25 cellular contexts compared by ENCODE assay signal in genomic region chr2:232492963-232493700, GRCh38. TPM values are rescaled to one million over a fixed set of nuclear protein-coding genes. Genes with fewer than 3 reads are reported as not detected.
DNase-seq lines count a peak whose midpoint lies in the region; ATAC-seq and TF ChIP-seq lines count a peak whose summit lies in the region.
"Had no signal": no experiment of that assay in that cellular context is flagged by ENCODE, and none has a peak within 500 bp of the region (broad histone marks: within the 10 kb centered on the region; RNA-seq: fewer than 3 reads in every experiment).

No MANE protein-coding gene starts in this region.

- H3K9me3 ChIP-seq in BE2C (no peaks in the 10 kb centered on the region), right cardiac atrium (ENCODE audit: control insufficient read depth, low read length) (no peaks in the 10 kb centered on the region), tibial artery (no peaks in the 10 kb centered on the region)

- 87% methylated on average over 24 of the region's 24 CpGs for WGBS in right cardiac atrium

- H3K4me1 ChIP-seq in BE2C (no peaks in the 10 kb centered on the region), right cardiac atrium (ENCODE audit: control insufficient read depth, insufficient read depth, low read length) (no peaks in the 10 kb centered on the region), tibial artery (no peaks in the 10 kb centered on the region)

- peak; percentile 1 for DNase-seq in activated naive CD4-positive, alpha-beta T cell treated with anti-CD3 and anti-CD28 coated beads, Interleukin-2, amount 50 U/mL, for 16 hours
- DNase-seq in activated naive CD4-positive, alpha-beta T cell treated with anti-CD3 and anti-CD28 coated beads, Interleukin-2, amount 10 ng/mL, durations not matched to agents 7 days and 5 days = no peak
- DNase-seq in BE2C = peak; percentile 7
- DNase-seq in right cardiac atrium = peak; percentile 8 to 35 (median 20)
- DNase-seq in posterior vena cava (ENCODE audit: low spot score) = peak; percentile 66
- DNase-seq in epidermal melanocyte (ENCODE audit: insufficient read length, low spot score) = no peak
- DNase-seq in hepatic stellate cell (ENCODE audit: low spot score) = no peak
- DNase-seq in tibial artery = no peak
- DNase-seq: ACHN, Calu3, DMS153, DND-41, NCI-H1048, NCI-H1417, NCI-H1694, NCI-H2029 treated with DMSO at 0.1 percent for 48 hours, NCI-H446 treated with DMSO at 0.1 percent for 48 hours, NCI-H526 treated with DMSO at 0.1 percent for 48 hours, PC-9, SHP77 treated with DMSO at 0.1 percent for 48 hours had no signal

- peaks cover 48% of the 10 kb centered on the region for H3K27me3 Mint-ChIP-seq in activated naive CD4-positive, alpha-beta T cell treated with anti-CD3 and anti-CD28 coated beads, Interleukin-2, amount 10 ng/mL, durations not matched to agents 7 days and 5 days

- H3K27me3 ChIP-seq in BE2C (peaks cover 8% of the 10 kb centered on the region), right cardiac atrium (ENCODE audit: control insufficient read depth, insufficient read depth) (no peaks in the 10 kb centered on the region), tibial artery (peaks cover 0 to 43% of the 10 kb centered on the region in 2 donors)

- no peak overlapping the region for H3K4me3 Mint-ChIP-seq in activated naive CD4-positive, alpha-beta T cell treated with anti-CD3 and anti-CD28 coated beads, Interleukin-2, amount 10 ng/mL, durations not matched to agents 7 days and 5 days

- H3K36me3 Mint-ChIP-seq in activated naive CD4-positive, alpha-beta T cell treated with anti-CD3 and anti-CD28 coated beads, Interleukin-2, amount 10 ng/mL, durations not matched to agents 7 days and 5 days = no peaks in the 10 kb centered on the region

- ATAC-seq in right cardiac atrium = no peak

- CTCF ChIA-PET in activated naive CD4-positive, alpha-beta T cell treated with anti-CD3 and anti-CD28 coated beads, Interleukin-2, amount 10 ng/mL, durations not matched to agents 7 days and 5 days (lab: Charles Lee) = no interaction called here

- peaks cover 5% of the 10 kb centered on the region for H3K4me1 Mint-ChIP-seq in activated naive CD4-positive, alpha-beta T cell treated with anti-CD3 and anti-CD28 coated beads, Interleukin-2, amount 10 ng/mL, durations not matched to agents 7 days and 5 days

- no peak for TF ChIP-seq CTCF in BE2C (IDR thresholded peaks at IDR 0.05; ENCODE audit: low read depth, low read length)
- no peak for TF ChIP-seq CTCF in tibial artery (IDR thresholded peaks at IDR 0.05)

- intact Hi-C loops in right cardiac atrium (cut with DNase I) (no loop called here), posterior vena cava (cut with DNase I) (no loop called here), tibial artery (cut with DNase I; ENCODE audit: low total_unique reads) (no loop called here)

- H3K27ac Mint-ChIP-seq in activated naive CD4-positive, alpha-beta T cell treated with anti-CD3 and anti-CD28 coated beads, Interleukin-2, amount 10 ng/mL, durations not matched to agents 7 days and 5 days = no peak overlapping the region

- H3K27ac ChIP-seq in right cardiac atrium (ENCODE audit: low read length) = no peak overlapping the region
- no peak overlapping the region for H3K27ac ChIP-seq in tibial artery
- H3K27ac ChIP-seq: 22Rv1, HL-60, PC-9 had no signal

- H3K4me3 ChIP-seq in BE2C (ENCODE audit: low read depth, low read length) (no peak overlapping the region), right cardiac atrium (ENCODE audit: low read length) (no peak overlapping the region), tibial artery (no peak overlapping the region)
- H3K4me3 ChIP-seq: PC-9 had no signal

- no peaks in the 10 kb centered on the region for H3K9me3 Mint-ChIP-seq in activated naive CD4-positive, alpha-beta T cell treated with anti-CD3 and anti-CD28 coated beads, Interleukin-2, amount 10 ng/mL, durations not matched to agents 7 days and 5 days

- H3K36me3 ChIP-seq in BE2C (no peaks in the 10 kb centered on the region), tibial artery (no peaks in the 10 kb centered on the region)

RNA-seq across cellular contexts. Expression of gene ECEL1, which starts 5.5 kb away (rescaled TPM):
- 0.37 TPM for polyA plus RNA-seq in BE2C (2012; ENCODE audit: insufficient read depth, insufficient read length, low read depth)
- total RNA-seq in right cardiac atrium (under 1 TPM in 1 of 4 donors, not detected in 3; 0.25 TPM), posterior vena cava (1 to 10 TPM in 1 of 2 donors, under 1 TPM in 1; 0.52 to 2.8 TPM)
- 0.05 TPM for polyA plus RNA-seq in right cardiac atrium
- total RNA-seq: Calu3, H4, PC-9, RPMI7951 had no signal
- polyA plus RNA-seq: BJ had no signal

RNA-seq across cellular contexts. Expression of gene PRSS56, which starts 27.1 kb away (rescaled TPM):
- not detected for polyA plus RNA-seq in BE2C (2012; ENCODE audit: insufficient read depth, insufficient read length, low read depth)
- total RNA-seq in right cardiac atrium (under 1 TPM in 1 of 4 donors, not detected in 3; 0.11 TPM), posterior vena cava (not detected)
- 0.05 TPM for polyA plus RNA-seq in right cardiac atrium
- total RNA-seq: Calu3, H4, PC-9, RPMI7951 had no signal
- polyA plus RNA-seq: BJ had no signal

RNA-seq across cellular contexts. Expression of gene CHRND, which starts 32.8 kb away (rescaled TPM):
- not detected for polyA plus RNA-seq in BE2C (2012; ENCODE audit: insufficient read depth, insufficient read length, low read depth)
- total RNA-seq in right cardiac atrium (under 1 TPM in 1 of 4 donors, not detected in 3; 0.53 TPM), posterior vena cava (not detected)
- polyA plus RNA-seq in right cardiac atrium = 0.09 TPM
- total RNA-seq: Calu3, H4, PC-9, RPMI7951 had no signal
- polyA plus RNA-seq: BJ had no signal

RNA-seq across cellular contexts. Expression of gene ALPI, which starts 37.2 kb away (rescaled TPM):
- not detected for polyA plus RNA-seq in BE2C (2012; ENCODE audit: insufficient read depth, insufficient read length, low read depth)
- total RNA-seq in right cardiac atrium (not detected), posterior vena cava (not detected)
- polyA plus RNA-seq in right cardiac atrium = not detected
- total RNA-seq: Calu3, H4, PC-9, RPMI7951 had no signal
- polyA plus RNA-seq: BJ had no signal

RNA-seq across cellular contexts. Expression of gene CHRNG, which starts 46.4 kb away (rescaled TPM):
- polyA plus RNA-seq in BE2C (2012; ENCODE audit: insufficient read depth, insufficient read length, low read depth) = 0.45 TPM
- total RNA-seq in right cardiac atrium (not detected), posterior vena cava (not detected)
- not detected for polyA plus RNA-seq in right cardiac atrium
- total RNA-seq: Calu3, H4, PC-9, RPMI7951 had no signal
- polyA plus RNA-seq: BJ had no signal

Comparison
In these comparisons a context has a peak if more than half of its experiments do, and no peak if none do; other contexts are left out.
1. DNase-seq: peak in activated naive CD4-positive, alpha-beta T cell treated with anti-CD3 and anti-CD28 coated beads, Interleukin-2, amount 50 U/mL, for 16 hours (single experiment), BE2C (single experiment), right cardiac atrium (3 of 3) and posterior vena cava (single experiment); none in activated naive CD4-positive, alpha-beta T cell treated with anti-CD3 and anti-CD28 coated beads, Interleukin-2, amount 10 ng/mL, durations not matched to agents 7 days and 5 days (single experiment), epidermal melanocyte (single experiment), hepatic stellate cell (single experiment) and tibial artery (0 of 2).